8 cellular contexts compared by ENCODE assay signal in the genomic region with DNA sequence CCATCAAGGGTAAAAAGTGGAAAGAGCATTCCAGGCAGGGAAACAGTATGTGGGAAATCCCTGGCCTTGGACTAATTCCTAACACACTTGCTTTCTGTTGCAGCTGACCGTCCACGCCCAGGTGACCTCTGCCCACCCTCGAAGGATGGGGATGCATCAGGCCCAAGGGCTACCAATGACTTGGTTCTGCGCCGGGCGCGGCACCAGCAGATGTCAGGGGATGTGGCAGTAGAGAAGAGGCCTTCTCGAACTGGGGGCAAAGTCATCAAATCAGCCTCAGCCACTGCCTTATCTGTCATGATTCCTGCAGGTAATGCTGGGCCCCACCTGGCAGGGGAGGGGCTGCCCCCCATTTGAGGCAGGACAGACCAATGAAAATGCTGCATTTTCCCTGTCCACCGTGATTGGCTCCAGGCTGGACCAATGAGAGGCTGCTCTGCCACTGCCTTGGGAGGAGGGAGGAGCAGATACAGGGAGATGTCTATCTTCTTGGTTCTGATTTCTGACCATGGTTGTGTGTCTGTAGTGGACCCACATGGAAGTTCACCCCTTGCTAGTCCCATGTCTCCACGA. TPM values are rescaled to one million over a fixed set of nuclear protein-coding genes. Genes with fewer than 3 reads are reported as not detected.
A peak's percentile ranks its signal among the peaks of the same experiment; 100 is the strongest.
DNase-seq lines count a peak whose midpoint lies in the region; ATAC-seq and TF ChIP-seq lines count a peak whose summit lies in the region.
"Had no signal": no experiment of that assay in that cellular context is flagged by ENCODE, and none has a peak within 500 bp of the region (broad histone marks: within the 10 kb centered on the region; RNA-seq: fewer than 3 reads in every experiment).

No MANE protein-coding gene starts in this region.

- H3K4me3 Mint-ChIP-seq in CD14-positive monocyte = peak overlapping the region in 1 of 2 donors; percentile 26

- peaks cover 6 to 20% (median 10%) of the 10 kb centered on the region in 7 donors for H3K9me3 Mint-ChIP-seq in CD14-positive monocyte

- POLR2A ChIA-PET in HEK293T (lab: Yijun Ruan, JAX) = no interaction called here

- ATAC-seq in DND-41 (ENCODE audit: insufficient read depth, low read depth) = no peak
- ATAC-seq in GM21576 (IDR thresholded peaks at IDR 0.05; ENCODE audit: unreplicated experiment) = no peak

- peak overlapping the region in 1 of 2 experiments; percentile 56; a peak in 1 of 4 replicates for H3K4me3 ChIP-seq in DND-41 (ENCODE audit: low read depth in 1 of 2, low read length in 2 of 2)

- no peaks in the 10 kb centered on the region for H3K79me2 ChIP-seq in DND-41 (ENCODE audit: insufficient read depth, low read length)

- H3K4me1 ChIP-seq in DND-41 (ENCODE audit: insufficient read depth, low read length) = peaks cover 14% of the 10 kb centered on the region

- H3K27ac Mint-ChIP-seq in CD14-positive monocyte = no peak overlapping the region

- H3K4me1 Mint-ChIP-seq in CD14-positive monocyte = peaks cover 11% of the 10 kb centered on the region

- H2AFZ ChIP-seq in DND-41 (ENCODE audit: low read depth, low read length) = no peak overlapping the region

- intact Hi-C loops in CD14-positive monocyte (cut with micrococcal nuclease) = no loop called here

- no peaks in the 10 kb centered on the region for H3K27me3 ChIP-seq in DND-41 (ENCODE audit: insufficient read depth, low read length, poor library complexity)
- H3K27me3 ChIP-seq: adrenal gland had no signal

- H3K9ac ChIP-seq in DND-41 (ENCODE audit: low read depth, low read length) = no peak overlapping the region

- DNase-seq in DND-41 (peak; percentile 45), HEK293T (ENCODE audit: extremely low spot score) (no peak), germinal center (ENCODE audit: low spot score) (peak; percentile 78), NCI-H510A treated with DMSO at 0.1 percent for 48 hours (lab: John Stamatoyannopoulos, UW) (no peak), CD14-positive monocyte (ENCODE audit: low spot score) (no peak)
- DNase-seq: adrenal gland, posterior cingulate gyrus had no signal

- H3K36me3 ChIP-seq in DND-41 (ENCODE audit: insufficient read depth, low read length) = peaks cover 13% of the 10 kb centered on the region
- H3K36me3 ChIP-seq: adrenal gland had no signal

- peaks cover 3 to 9% (median 9%) of the 10 kb centered on the region in 3 donors for H3K27me3 Mint-ChIP-seq in CD14-positive monocyte (ENCODE audit: low read depth in 3 of 3)

- no peaks in the 10 kb centered on the region for H3K9me3 ChIP-seq in DND-41 (ENCODE audit: insufficient read depth, low read length, severe bottlenecking)
- H3K9me3 ChIP-seq: adrenal gland had no signal

- peak overlapping the region; percentile 71 for H3K4me2 ChIP-seq in DND-41 (ENCODE audit: insufficient read depth, low read length)

- peaks cover 0 to 10% of the 10 kb centered on the region in 2 donors for H3K36me3 Mint-ChIP-seq in CD14-positive monocyte

- CTCF ChIA-PET in HEK293T (lab: Yijun Ruan, JAX) = no interaction called here

- no peaks in the 10 kb centered on the region for H4K20me1 ChIP-seq in DND-41 (ENCODE audit: insufficient read depth, low read length)

- peak overlapping the region; percentile 27; the same call in 1 of the 2 replicates for H3K27ac ChIP-seq in DND-41 (ENCODE audit: low read length)
- H3K27ac ChIP-seq: adrenal gland had no signal

- TF ChIP-seq CTCF in DND-41 (IDR thresholded peaks at IDR 0.05; ENCODE audit: borderline replicate concordance, extremely low read depth, low read length, poor library complexity, severe bottlenecking) = no peak
- TF ChIP-seq CTCF in CD14-positive monocyte (IDR thresholded peaks at IDR 0.05) = no peak

TF ChIP-seq in HEK293T, 16 proteins besides CTCF, POLR2A, EP300 and RAD21:
- TF ChIP-seq, protein P1, sequence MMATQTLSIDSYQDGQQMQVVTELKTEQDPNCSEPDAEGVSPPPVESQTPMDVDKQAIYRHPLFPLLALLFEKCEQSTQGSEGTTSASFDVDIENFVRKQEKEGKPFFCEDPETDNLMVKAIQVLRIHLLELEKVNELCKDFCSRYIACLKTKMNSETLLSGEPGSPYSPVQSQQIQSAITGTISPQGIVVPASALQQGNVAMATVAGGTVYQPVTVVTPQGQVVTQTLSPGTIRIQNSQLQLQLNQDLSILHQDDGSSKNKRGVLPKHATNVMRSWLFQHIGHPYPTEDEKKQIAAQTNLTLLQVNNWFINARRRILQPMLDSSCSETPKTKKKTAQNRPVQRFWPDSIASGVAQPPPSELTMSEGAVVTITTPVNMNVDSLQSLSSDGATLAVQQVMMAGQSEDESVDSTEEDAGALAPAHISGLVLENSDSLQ (IDR thresholded peaks at IDR 0.05) = peak; percentile 97
- no peak for TF ChIP-seq LEF1 (IDR thresholded peaks at IDR 0.05; ENCODE audit: borderline replicate concordance)
- no peak for TF ChIP-seq SP1 (IDR thresholded peaks at IDR 0.05)
TF ChIP-seq in HEK293T: peak in this region for 1.

RNA-seq across cellular contexts. Expression of a gene that starts 12.6 kb away (rescaled TPM):
- polyA plus RNA-seq in CD14-positive monocyte = 10 to 100 TPM; 38.8 to 91.6 TPM

RNA-seq across cellular contexts. Expression of a gene that starts 18.4 kb away (rescaled TPM):
- under 1 TPM; 0.28 to 0.45 TPM for polyA plus RNA-seq in CD14-positive monocyte

RNA-seq across cellular contexts. Expression of a gene that starts 22.3 kb away (rescaled TPM):
- polyA plus RNA-seq in CD14-positive monocyte = 1 to 10 TPM; 7.3 to 9.6 TPM

RNA-seq across cellular contexts. Expression of a gene that starts 30.3 kb away (rescaled TPM):
- 1 to 10 TPM in 1 of 2 donors, under 1 TPM in 1; 0.28 to 3.6 TPM for polyA plus RNA-seq in CD14-positive monocyte

RNA-seq across cellular contexts. Expression of a gene that starts 34.2 kb away (rescaled TPM):
- polyA plus RNA-seq in CD14-positive monocyte = not detected

Comparison
In these comparisons a context has a peak if more than half of its experiments do, and no peak if none do; other contexts are left out.
1. DNase-seq: peak in DND-41 (single experiment) and germinal center (single experiment); none in HEK293T (single experiment), NCI-H510A treated with DMSO at 0.1 percent for 48 hours (single experiment) and CD14-positive monocyte (single experiment).